ENCODE assay signal across 11 cellular contexts in the genomic region with DNA sequence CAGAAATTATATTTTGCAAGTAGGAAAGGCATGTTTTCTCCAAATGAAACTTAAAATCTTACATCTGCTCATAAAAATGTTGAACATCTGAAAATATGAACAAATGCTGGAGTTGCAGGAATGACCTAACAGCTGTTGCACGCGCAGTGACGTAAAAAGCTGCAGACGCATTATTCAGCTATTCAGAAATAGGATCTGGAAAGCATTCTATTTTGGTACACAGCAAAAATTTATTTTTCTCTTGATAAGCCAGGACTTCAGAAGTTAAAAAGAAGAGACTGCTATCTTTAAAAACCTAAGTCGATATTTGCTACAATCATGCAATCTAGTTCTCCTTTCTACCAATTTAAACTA. TPM values are rescaled to one million over a fixed set of nuclear protein-coding genes. Genes with fewer than 3 reads are reported as not detected.
A peak's percentile ranks its signal among the peaks of the same experiment; 100 is the strongest.
DNase-seq lines count a peak whose midpoint lies in the region; ATAC-seq and TF ChIP-seq lines count a peak whose summit lies in the region.
"Had no signal": no experiment of that assay in that cellular context is flagged by ENCODE, and none has a peak within 500 bp of the region (broad histone marks: within the 10 kb centered on the region; RNA-seq: fewer than 3 reads in every experiment).

No MANE protein-coding gene starts in this region.

- H3K4me1 ChIP-seq in thyroid gland: peaks cover 33 to 42% of the 10 kb centered on the region in 2 donors

- H3K9me3 ChIP-seq in thyroid gland: no peaks in the 10 kb centered on the region

- no peaks in the 10 kb centered on the region for H3K27me3 ChIP-seq in thyroid gland

- intact Hi-C loops in thyroid gland (cut with DNase I): no loop called here

- ATAC-seq in HG03521 (IDR thresholded peaks at IDR 0.05; ENCODE audit: unreplicated experiment): no peak
- no peak for ATAC-seq in GM19452 (IDR thresholded peaks at IDR 0.05; ENCODE audit: unreplicated experiment)
- ATAC-seq in GM18502 (IDR thresholded peaks at IDR 0.05; ENCODE audit: poor library complexity, unreplicated experiment): no peak
- ATAC-seq: K562 had no signal

- 84 to 87% methylated on average over 5 of the region's 5 CpGs for WGBS in thyroid gland, 2 donors

- no peak for TF ChIP-seq POLR2A in thyroid gland (IDR thresholded peaks at IDR 0.05)

- TF ChIP-seq CTCF in thyroid gland (IDR thresholded peaks at IDR 0.05): no peak

- no peak overlapping the region for H3K4me3 ChIP-seq in thyroid gland (replicated peaks in 1 of 3)
- H3K4me3 ChIP-seq: K562 had no signal

- H3K36me3 ChIP-seq in thyroid gland: no peaks in the 10 kb centered on the region

- H3K27ac ChIP-seq in thyroid gland: peak overlapping the region in 2 of 3 donors; percentile 12 to 15

- DNase-seq in HCEC 1CT (peak; percentile 46), fibroblast of gingiva (ENCODE audit: low read depth) (peak; percentile 68), mucosa of gallbladder (ENCODE audit: low spot score) (peak; percentile 64), thyroid gland (no peak), CD1c-positive myeloid dendritic cell (ENCODE audit: extremely low spot score) (no peak)
- DNase-seq: activated naive CD8-positive, alpha-beta T cell treated with anti-CD3 and anti-CD28 coated beads, Interleukin-2, amount 10 ng/mL, durations not matched to agents 7 days and 5 days; GF-D8 had no signal

RNA-seq across cellular contexts. Expression of gene STARD13, which starts 36.9 kb away (rescaled TPM):
- total RNA-seq in mucosa of gallbladder: 36.1 TPM
- 100 to 1,000 TPM in 1 of 4 donors, 10 to 100 TPM in 3; 52.0 to 114 (median 89.2) TPM for total RNA-seq in thyroid gland

Comparison
In these comparisons a context has a peak if more than half of its experiments do, and no peak if none do; other contexts are left out.
1. DNase-seq: peak in HCEC 1CT (single experiment), fibroblast of gingiva (single experiment) and mucosa of gallbladder (single experiment); none in thyroid gland (0 of 2) and CD1c-positive myeloid dendritic cell (single experiment).